In the genomic region with DNA sequence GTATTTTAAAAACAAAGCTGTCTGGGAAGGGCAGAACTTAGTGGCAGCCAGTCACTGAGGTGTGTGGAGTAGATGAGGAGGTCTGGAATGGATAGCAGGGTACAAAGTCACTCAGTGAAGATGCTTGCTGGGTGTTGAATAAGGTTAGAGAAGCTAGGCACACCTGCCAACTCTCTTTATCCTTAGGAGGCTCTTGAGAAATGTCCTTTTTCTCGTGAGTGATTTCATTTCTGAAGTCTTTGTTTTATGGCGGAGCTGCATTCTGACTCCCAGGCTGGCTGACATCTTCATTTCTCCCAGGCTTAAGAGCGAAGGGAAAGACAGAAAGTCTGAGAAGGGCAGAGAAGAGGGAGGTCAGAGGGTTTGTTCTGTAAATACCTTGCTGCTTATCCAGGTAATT, we compare ENCODE assay signal across 19 cellular contexts. TPM values are rescaled to one million over a fixed set of nuclear protein-coding genes. Genes with fewer than 3 reads are reported as not detected.
A peak's percentile ranks its signal among the peaks of the same experiment; 100 is the strongest.
DNase-seq lines count a peak whose midpoint lies in the region; ATAC-seq, FAIRE-seq and TF ChIP-seq lines count a peak whose summit lies in the region.
"Had no signal": no experiment of that assay in that cellular context is flagged by ENCODE, and none has a peak within 500 bp of the region (broad histone marks: within the 10 kb centered on the region; RNA-seq: fewer than 3 reads in every experiment).

No MANE protein-coding gene starts in this region.

- H4K20me1 ChIP-seq in H9 (ENCODE audit: control insufficient read depth, insufficient read depth, insufficient read length) = no peaks in the 10 kb centered on the region

- H4K91ac ChIP-seq in H9 (ENCODE audit: insufficient read length, low read depth, low read length) = no peak overlapping the region

- H3K27ac ChIP-seq in C4-2B (peak overlapping the region; percentile 54), H9 (ENCODE audit: insufficient read length, low read depth, low read length) (no peak overlapping the region), left lung (no peak overlapping the region), body of pancreas (no peak overlapping the region)
- H3K27ac ChIP-seq: PC-9, SJSA1 had no signal

- TF ChIP-seq POLR2A in body of pancreas (IDR thresholded peaks at IDR 0.05) = no peak

- H2AK5ac ChIP-seq in H9 (ENCODE audit: insufficient read length, low read length) = no peak overlapping the region

- H3K4me1 ChIP-seq in H9 (ENCODE audit: insufficient read depth, low read length) (peaks cover 6% of the 10 kb centered on the region; the same call in 1 of the 2 replicates), left lung (no peaks in the 10 kb centered on the region), body of pancreas (peaks cover 3% of the 10 kb centered on the region)
- H3K4me1 ChIP-seq: SJSA1 had no signal

- H3K9me3 ChIP-seq in H9 (ENCODE audit: control insufficient read depth, low read depth, low read length) = no peaks in the 10 kb centered on the region
- H3K9me3 ChIP-seq in left lung = no peaks in the 10 kb centered on the region
- H3K9me3 ChIP-seq in body of pancreas = no peaks in the 10 kb centered on the region
- H3K9me3 ChIP-seq: SJSA1 had no signal

- no peak for DNase-seq in H9
- DNase-seq in bronchial epithelial cell (ENCODE audit: low read depth) = peak; percentile 4
- DNase-seq in left lung = no peak
- DNase-seq in body of pancreas = no peak
- DNase-seq in AG20443 (ENCODE audit: low spot score) = no peak
- no peak for DNase-seq in anterior cingulate cortex (lab: John Stamatoyannopoulos, UW)
- DNase-seq: COR-L47, EL, IMR-90, Karpas-422, NCI-H187, NCI-H446 treated with DMSO at 0.1 percent for 48 hours, NCI-H774, PC-9 had no signal

- no peak overlapping the region for H3K14ac ChIP-seq in H9 (ENCODE audit: insufficient read depth, low read length)

- H3K9me3 Mint-ChIP-seq in H9 = no peaks in the 10 kb centered on the region
- H3K9me3 Mint-ChIP-seq: CD14-positive monocyte had no signal

- H3K27me3 Mint-ChIP-seq in H9 (ENCODE audit: low read depth) = no peaks in the 10 kb centered on the region

- no peak overlapping the region for H2BK15ac ChIP-seq in H9 (ENCODE audit: low read depth, low read length)

- no peaks in the 10 kb centered on the region for H3K36me3 ChIP-seq in bronchial epithelial cell (ENCODE audit: control insufficient read depth, insufficient read depth, low read length)
- no peaks in the 10 kb centered on the region for H3K36me3 ChIP-seq in left lung
- H3K36me3 ChIP-seq in body of pancreas (replicated peaks in 1 of 2; ENCODE audit: insufficient read depth in 1 of 2, low read depth in 2 of 2) = no peaks in the 10 kb centered on the region
- H3K36me3 ChIP-seq: SJSA1 had no signal

- peaks cover 1 to 10% (median 7%) of the 10 kb centered on the region in 3 experiments; a peak in 6 of 7 replicates for H3K36me3 Mint-ChIP-seq in H9 (ENCODE audit: insufficient read depth in 1 of 3, low read depth in 3 of 3)
- H3K36me3 Mint-ChIP-seq: CD14-positive monocyte had no signal

- H2BK20ac ChIP-seq in H9 (ENCODE audit: low read depth, low read length, poor library complexity, severe bottlenecking) = no peak overlapping the region

- H4K8ac ChIP-seq in H9 (replicated peaks; ENCODE audit: insufficient read length, low read depth, low read length) = no peak overlapping the region

- no peaks in the 10 kb centered on the region for H3K27me3 ChIP-seq in H9 (ENCODE audit: insufficient read depth, low read length)
- H3K27me3 ChIP-seq in bronchial epithelial cell (ENCODE audit: control insufficient read depth, insufficient read depth, low read length) = no peaks in the 10 kb centered on the region
- no peaks in the 10 kb centered on the region for H3K27me3 ChIP-seq in left lung
- H3K27me3 ChIP-seq in body of pancreas = no peaks in the 10 kb centered on the region
- H3K27me3 ChIP-seq: SJSA1 had no signal

- H3K56ac ChIP-seq in H9 (ENCODE audit: insufficient read length, low read depth, low read length) = no peak overlapping the region

- H3K4me3 Mint-ChIP-seq in H9 = no peak overlapping the region
- H3K4me3 Mint-ChIP-seq: CD14-positive monocyte had no signal

- no peak overlapping the region for H2AFZ ChIP-seq in H9 (ENCODE audit: low read length)
- H2AFZ ChIP-seq: PC-9 had no signal

- no peak overlapping the region for H3K4me3 ChIP-seq in bronchial epithelial cell (ENCODE audit: low read depth, low read length)
- no peak overlapping the region for H3K4me3 ChIP-seq in left lung
- no peak overlapping the region for H3K4me3 ChIP-seq in body of pancreas
- H3K4me3 ChIP-seq: PC-9, SJSA1 had no signal

- H3K79me1 ChIP-seq in H9 (ENCODE audit: insufficient read depth, low read depth, low read length, poor library complexity, severe bottlenecking) = peaks cover 4% of the 10 kb centered on the region

- H3K4ac ChIP-seq in H9 (ENCODE audit: low read depth, low read length) = no peak overlapping the region

- peaks cover 63% of the 10 kb centered on the region; the same call in 1 of the 2 replicates for H3K79me2 ChIP-seq in H9 (ENCODE audit: insufficient read depth, low read length)

- no peak overlapping the region for H3K18ac ChIP-seq in H9 (ENCODE audit: insufficient read length, low read depth, low read length)

- intact Hi-C loops in left lung (cut with DNase I) (no loop called here), body of pancreas (cut with DNase I) (no loop called here)

- H3T11ph ChIP-seq in H9 (ENCODE audit: low read length) = no peak overlapping the region

- H3K23ac ChIP-seq in H9 (ENCODE audit: insufficient read length, low read depth, low read length) = no peak overlapping the region

- ATAC-seq in left lung (peak; percentile 38), body of pancreas (no peak)

- no peak for FAIRE-seq in bronchial epithelial cell (lab: Jason Lieb, UNC)
- FAIRE-seq: GM19239, H54 had no signal

- H4K5ac ChIP-seq in H9 (ENCODE audit: insufficient read length, low read depth, low read length) = no peak overlapping the region

- no CpG with 5 or more reads among the region's 3 CpGs for WGBS in H9 (ENCODE audit: extremely low coverage, insufficient read length, low lambda C conversion rate)
- WGBS in body of pancreas, 2 donors = 81 to 85% methylated on average over 3 of the region's 3 CpGs

- H3K4me2 ChIP-seq in H9 (ENCODE audit: insufficient read depth, insufficient read length, low read length) = no peak overlapping the region
- H3K4me2 ChIP-seq: PC-9 had no signal

- H2BK5ac ChIP-seq in H9 (ENCODE audit: insufficient read length, low read length) = no peak overlapping the region

- peaks cover 35 to 37% of the 10 kb centered on the region in 2 experiments for H3K4me1 Mint-ChIP-seq in H9
- H3K4me1 Mint-ChIP-seq: CD14-positive monocyte had no signal

- H3K9ac ChIP-seq in H9 (ENCODE audit: extremely low read depth, insufficient read length, low read length) = no peak overlapping the region

- peak overlapping the region in 2 of 3 experiments; percentile 21 to 58; a peak in 3 of 7 replicates for H3K27ac Mint-ChIP-seq in H9

- TF ChIP-seq CTCF in C4-2B (conservative IDR thresholded peaks at IDR 0.05) (no peak), H9 (conservative IDR thresholded peaks at IDR 0.05) (no peak), bronchial epithelial cell (IDR thresholded peaks at IDR 0.05; ENCODE audit: insufficient read depth, low read length, severe bottlenecking) (no peak), left lung (IDR thresholded peaks at IDR 0.05) (no peak), body of pancreas (IDR thresholded peaks at IDR 0.05) (no peak)

- no peak overlapping the region for H2BK12ac ChIP-seq in H9 (ENCODE audit: insufficient read length, low read depth, low read length)

- H2BK120ac ChIP-seq in H9 (ENCODE audit: low read depth, low read length, poor library complexity, severe bottlenecking) = no peak overlapping the region

- no peaks in the 10 kb centered on the region for H3K23me2 ChIP-seq in H9 (ENCODE audit: insufficient read length, low read depth, low read length, poor library complexity, severe bottlenecking)

RNA-seq across cellular contexts. Expression of a gene that starts 31.0 kb away (rescaled TPM):
- total RNA-seq in H9 (2021) (145 and 154 TPM in 2 replicates), bronchial epithelial cell (not detected in 2 replicates), left lung (1 to 10 TPM; 8.0 to 9.9 TPM), body of pancreas (1 to 10 TPM; 2.6 to 3.4 TPM)
- total RNA-seq: IMR-90, PC-9, SJSA1 had no signal

Comparison
In these comparisons a context has a peak if more than half of its experiments do, and no peak if none do; other contexts are left out.
1. RNA of a gene that starts 31.0 kb away (total RNA-seq): 145 to 154 TPM in H9; 8.0 to 9.9 TPM in left lung, 2.6 to 3.4 TPM in body of pancreas and not detected in bronchial epithelial cell; every median in the first group is over 10 times any median in the second.